In genomic region chr5:52804359-52804758, GRCh38 we compare ENCODE assay signal across 9 cellular contexts. TPM values are rescaled to one million over a fixed set of nuclear protein-coding genes. Genes with fewer than 3 reads are reported as not detected.
DNase-seq lines count a peak whose midpoint lies in the region; ATAC-seq, FAIRE-seq and TF ChIP-seq lines count a peak whose summit lies in the region.
"Had no signal": no experiment of that assay in that cellular context is flagged by ENCODE, and none has a peak within 500 bp of the region (broad histone marks: within the 10 kb centered on the region; RNA-seq: fewer than 3 reads in every experiment).

No MANE protein-coding gene starts in this region.

- H4K20me1 ChIP-seq in IMR-90 (ENCODE audit: insufficient read depth, low read length) = peaks cover 30% of the 10 kb centered on the region

- peak overlapping the region in 3 of 8 donors; percentile 0 to 55 (median 18) for H3K4me3 Mint-ChIP-seq in CD4-positive, alpha-beta memory T cell

- H3K14ac ChIP-seq in IMR-90 (replicated peaks; ENCODE audit: low read depth, low read length) = no peak overlapping the region; the same call in 1 of the 2 replicates

- no peak for TF ChIP-seq RAD21 in IMR-90 (IDR thresholded peaks at IDR 0.05; ENCODE audit: low read length)

- intact Hi-C loops in CD4-positive, alpha-beta memory T cell (cut with micrococcal nuclease) = loop anchor here (5.0 kb wide), 1 partner anchor 113 kb away; no protein-coding TSS in a partner anchor
- intact Hi-C loops in IMR-90 (cut with micrococcal nuclease) = loop anchor here (1.0 kb wide), 1 partner anchor 111 kb away; no protein-coding TSS in a partner anchor
- intact Hi-C loops in prostate gland (cut with DNase I) = loop anchor here (5.0 kb wide), 1 partner anchor 88 kb away; no protein-coding TSS in a partner anchor

- H3K27ac ChIP-seq in CD4-positive, alpha-beta memory T cell (ENCODE audit: low read depth, low read length) = no peak overlapping the region
- H3K27ac ChIP-seq in IMR-90 (ENCODE audit: insufficient read depth, low read length) = no peak overlapping the region
- no peak overlapping the region for H3K27ac ChIP-seq in duodenal mucosa (ENCODE audit: low read depth, low read length)
- peak overlapping the region; percentile 3 to 20 for H3K27ac ChIP-seq in prostate gland

- peaks cover 31 to 50% (median 40%) of the 10 kb centered on the region in 4 donors for H3K4me1 Mint-ChIP-seq in CD4-positive, alpha-beta memory T cell

- H2BK120ac ChIP-seq in IMR-90 (ENCODE audit: low read depth, low read length) = no peak overlapping the region

- H3K4me1 ChIP-seq in CD4-positive, alpha-beta memory T cell (ENCODE audit: insufficient read depth, low read length) = peaks cover 38% of the 10 kb centered on the region
- peaks cover 12% of the 10 kb centered on the region for H3K4me1 ChIP-seq in IMR-90 (ENCODE audit: control insufficient read depth, insufficient read depth, low read length)
- H3K4me1 ChIP-seq in duodenal mucosa (ENCODE audit: control insufficient read depth in 1 of 2, insufficient read depth in 2 of 2, low read length in 2 of 2) = peaks cover 37 to 47% of the 10 kb centered on the region in 2 donors
- peaks cover 13% of the 10 kb centered on the region for H3K4me1 ChIP-seq in prostate gland (replicated peaks)

- BruUV-seq in IMR-90 (replicated peaks; lab: Mats Ljungman, UMichigan) = no TSS peak

- ATAC-seq in IMR-90 (ENCODE audit: low read depth) = no peak
- no peak for ATAC-seq in HG03520 (IDR thresholded peaks at IDR 0.05; ENCODE audit: unreplicated experiment)
- no peak for ATAC-seq in HG02981 (IDR thresholded peaks at IDR 0.05; ENCODE audit: unreplicated experiment)

- H3K4ac ChIP-seq in IMR-90 (ENCODE audit: low read depth, low read length) = peak overlapping the region; percentile 7; the same call in 1 of the 2 replicates

- dilution Hi-C loops in IMR-90 (cut with HindIII; ENCODE audit: low sequenced_read_pairs, unreplicated experiment) = no loop called here

- no peaks in the 10 kb centered on the region for H3K36me3 ChIP-seq in CD4-positive, alpha-beta memory T cell (ENCODE audit: insufficient read depth, low read length)
- H3K36me3 ChIP-seq in IMR-90 (ENCODE audit: control insufficient read depth, insufficient read depth, low read length) = peaks cover 13% of the 10 kb centered on the region
- no peaks in the 10 kb centered on the region for H3K36me3 ChIP-seq in duodenal mucosa (ENCODE audit: control insufficient read depth in 1 of 2, insufficient read depth in 2 of 2, low read length in 2 of 2)
- no peaks in the 10 kb centered on the region for H3K36me3 ChIP-seq in prostate gland

- POLR2A ChIA-PET in CD4-positive, alpha-beta memory T cell (lab: Charles Lee; ENCODE audit: partially characterized antibody) = no interaction called here
- POLR2A ChIA-PET in IMR-90 (lab: Charles Lee; ENCODE audit: unreplicated experiment) = interaction anchor here (0.6 kb wide), 1 partner anchor 16 kb away, joined by 3 read pairs; no protein-coding TSS in a partner anchor

- TF ChIP-seq POLR2A in IMR-90 (IDR thresholded peaks at IDR 0.05; ENCODE audit: low read depth, low read length) (0 out of 2 replicates have a peak, but pooled peaks have one; percentile 6), prostate gland (IDR thresholded peaks at IDR 0.05) (no peak)

- H4K5ac ChIP-seq in IMR-90 (ENCODE audit: low read depth, low read length) = no peak overlapping the region

- TF ChIP-seq CTCF in IMR-90 (conservative IDR thresholded peaks at IDR 0.05; ENCODE audit: low read depth, low read length) = no peak
- no peak for TF ChIP-seq CTCF in prostate gland (IDR thresholded peaks at IDR 0.05)

- H2AK9ac ChIP-seq in IMR-90 (replicated peaks; ENCODE audit: low read depth, low read length, poor library complexity) = no peak overlapping the region

- H2BK5ac ChIP-seq in IMR-90 (ENCODE audit: low read depth, low read length, poor library complexity, severe bottlenecking) = peak overlapping the region; percentile 93

- peaks cover 0 to 2% (median 0%) of the 10 kb centered on the region in 8 donors for H3K9me3 Mint-ChIP-seq in CD4-positive, alpha-beta memory T cell
- H3K9me3 Mint-ChIP-seq: activated T-helper 2 cell treated with anti-CD3 and anti-CD28 coated beads, Interferon-gamma antibody, Interleukin-2, Interleukin-4, amounts not matched to agents 10 μg/mL and 5 μg/mL and 100 μg/mL, durations not matched to agents 14 hours and 24 hours and 36 hours had no signal

- no peak overlapping the region for H3K18ac ChIP-seq in IMR-90 (ENCODE audit: low read depth, low read length)

- peaks cover 13 to 37% of the 10 kb centered on the region in 2 donors for H3K36me3 Mint-ChIP-seq in CD4-positive, alpha-beta memory T cell

- H2AFZ ChIP-seq in IMR-90 (replicated peaks; ENCODE audit: low read length, poor library complexity) = no peak overlapping the region

- no peaks in the 10 kb centered on the region for H3K27me3 Mint-ChIP-seq in CD4-positive, alpha-beta memory T cell

- DNase-seq in CD4-positive, alpha-beta memory T cell = no peak
- DNase-seq in IMR-90 (no peak), prostate gland (ENCODE audit: low spot score) (no peak), urothelium cell line (ENCODE audit: low spot score) (no peak)
- DNase-seq: Caco-2 had no signal

- H3K79me1 ChIP-seq in IMR-90 (ENCODE audit: low read depth in 1 of 2, low read length in 2 of 2) = peaks cover 7 to 28% of the 10 kb centered on the region in 2 experiments

- H3K9ac ChIP-seq in IMR-90 (ENCODE audit: low read depth, low read length) (peak overlapping the region; percentile 41; the same call in 1 of the 2 replicates), duodenal mucosa (ENCODE audit: low read depth in 1 of 2, low read length in 2 of 2) (no peak overlapping the region)

- 0 out of 2 replicates have a peak overlapping the region, but pooled peaks have one; percentile 31 for H3K56ac ChIP-seq in IMR-90 (ENCODE audit: extremely low read depth, insufficient read depth, low read length)

- H3K9me1 ChIP-seq in IMR-90 (ENCODE audit: insufficient read depth, low read length) = peaks cover 3% of the 10 kb centered on the region; the same call in 1 of the 2 replicates

- no peak overlapping the region for H3K4me3 ChIP-seq in CD4-positive, alpha-beta memory T cell (ENCODE audit: low read length in 2 of 2)
- H3K4me3 ChIP-seq in IMR-90 (ENCODE audit: insufficient read depth, low read depth, low read length) = peak overlapping the region; percentile 28; the same call in 1 of the 2 replicates
- H3K4me3 ChIP-seq in duodenal mucosa (ENCODE audit: low read depth in 1 of 2, low read length in 2 of 2) = peak overlapping the region; percentile 4 to 19
- no peak overlapping the region for H3K4me3 ChIP-seq in prostate gland

- H3K4me2 ChIP-seq in IMR-90 (ENCODE audit: low read depth, low read length) = peak overlapping the region; percentile 75

- no peak overlapping the region for H2BK15ac ChIP-seq in IMR-90 (ENCODE audit: low read depth, low read length)

- H3K27me3 ChIP-seq in CD4-positive, alpha-beta memory T cell (ENCODE audit: insufficient read depth, low read length) = no peaks in the 10 kb centered on the region
- H3K27me3 ChIP-seq in IMR-90 (ENCODE audit: control insufficient read depth, insufficient read depth, low read length) (no peaks in the 10 kb centered on the region), duodenal mucosa (ENCODE audit: control insufficient read depth in 1 of 2, insufficient read depth in 2 of 2, low read length in 2 of 2) (no peaks in the 10 kb centered on the region), prostate gland (replicated peaks; ENCODE audit: insufficient read depth) (no peaks in the 10 kb centered on the region)

- CTCF ChIA-PET in CD4-positive, alpha-beta memory T cell (lab: Charles Lee; ENCODE audit: partially characterized antibody) = interaction anchor here (1.1 to 1.4 kb wide), 2 partner anchors 18 to 111 kb away, joined by 4 to 5 read pairs; no protein-coding TSS in a partner anchor
- CTCF ChIA-PET in IMR-90 (lab: Yijun Ruan, JAX) = interaction anchor here (1.1 to 1.6 kb wide), 3 partner anchors 35 to 111 kb away, joined by 3 to 4 read pairs (median 3); no protein-coding TSS in a partner anchor

- no peak overlapping the region for H4K91ac ChIP-seq in IMR-90 (ENCODE audit: insufficient read depth, low read depth, low read length)

- no peaks in the 10 kb centered on the region for H3K9me3 ChIP-seq in CD4-positive, alpha-beta memory T cell (ENCODE audit: control insufficient read depth in 1 of 2, low read length in 2 of 2)
- H3K9me3 ChIP-seq in IMR-90 (ENCODE audit: control insufficient read depth, insufficient read depth, low read length) = no peaks in the 10 kb centered on the region
- H3K9me3 ChIP-seq in duodenal mucosa (ENCODE audit: control insufficient read depth in 1 of 2, low read length in 2 of 2) = no peaks in the 10 kb centered on the region
- no peaks in the 10 kb centered on the region for H3K9me3 ChIP-seq in prostate gland
- H3K9me3 ChIP-seq: Caco-2 had no signal

- in situ Hi-C loops in IMR-90 (cut with MboI; ENCODE audit: low sequenced_read_pairs) = loop anchor here (5.0 kb wide), 1 partner anchor 33 kb away; no protein-coding TSS in a partner anchor

- no CpG with 5 or more reads among the region's 3 CpGs for WGBS in IMR-90 (ENCODE audit: extremely low coverage in 2 of 2, insufficient read length in 1 of 2), 2 experiments
- WGBS in prostate gland = 37% methylated on average over 3 of the region's 3 CpGs

- no peak for FAIRE-seq in urothelium cell line (lab: Jason Lieb, UNC)

- H2AK5ac ChIP-seq in IMR-90 (ENCODE audit: low read depth, low read length) = no peak overlapping the region

- H4K8ac ChIP-seq in IMR-90 (ENCODE audit: low read depth in 2 of 2, low read length in 2 of 2) = peak overlapping the region in 1 of 2 experiments; percentile 14; a peak in 1 of 4 replicates

- no peak overlapping the region for H2BK20ac ChIP-seq in IMR-90 (ENCODE audit: low read depth, low read length)

- H3K27ac Mint-ChIP-seq in CD4-positive, alpha-beta memory T cell = peak overlapping the region in 4 of 7 donors; percentile 17 to 54 (median 30)
- H3K27ac Mint-ChIP-seq: activated T-helper 2 cell treated with anti-CD3 and anti-CD28 coated beads, Interferon-gamma antibody, Interleukin-2, Interleukin-4, amounts not matched to agents 10 μg/mL and 5 μg/mL and 100 μg/mL, durations not matched to agents 14 hours and 24 hours and 36 hours had no signal

- peak overlapping the region; percentile 42; the same call in 1 of the 2 replicates for H3K23ac ChIP-seq in IMR-90 (ENCODE audit: low read depth, low read length)

RNA-seq across cellular contexts. Expression of gene ITGA1, which starts 16.6 kb away (rescaled TPM):
- total RNA-seq in CD4-positive, alpha-beta memory T cell = 1 to 10 TPM; 4.2 to 5.8 TPM
- 1 to 10 TPM; 1.9 to 5.5 TPM for polyA plus RNA-seq in CD4-positive, alpha-beta memory T cell
- total RNA-seq in IMR-90 (2012; rRNA removed) (74.4 and 95.2 TPM in 2 replicates), prostate gland (10 to 100 TPM; 43.7 to 78.3 TPM)
- 17.5 and 22.3 TPM in 2 replicates for polyA plus RNA-seq in IMR-90 (2012; rRNA removed)
- 4.4 and 10.5 TPM in 2 replicates for polyA plus RNA-seq in IMR-90 (2012; cell fraction: cytosol; rRNA removed)
- 5.5 and 36.2 TPM in 2 replicates for polyA plus RNA-seq in IMR-90 (2012; cell fraction: nucleus; rRNA removed; ENCODE audit: low replicate concordance)

RNA-seq across cellular contexts. Expression of gene PELO, which starts 16.6 kb away (rescaled TPM):
- 10 to 100 TPM; 11.9 to 12.4 TPM for total RNA-seq in CD4-positive, alpha-beta memory T cell
- 1 to 10 TPM; 5.7 to 8.3 TPM for polyA plus RNA-seq in CD4-positive, alpha-beta memory T cell
- total RNA-seq in IMR-90 (2012; rRNA removed) (48.9 and 49.7 TPM in 2 replicates), prostate gland (10 to 100 TPM; 14.9 to 18.8 TPM)
- 42.4 and 43.7 TPM in 2 replicates for polyA plus RNA-seq in IMR-90 (2012; rRNA removed)
- polyA plus RNA-seq in IMR-90 (2012; cell fraction: cytosol; rRNA removed) = 34.3 and 38.4 TPM in 2 replicates
- polyA plus RNA-seq in IMR-90 (2012; cell fraction: nucleus; rRNA removed; ENCODE audit: low replicate concordance) = 32.6 and 34.9 TPM in 2 replicates

Comparison
In these comparisons a context has a peak if more than half of its experiments do, and no peak if none do; other contexts are left out.
1. H3K27ac ChIP-seq: peak in prostate gland (2 of 2); none in CD4-positive, alpha-beta memory T cell (single experiment), IMR-90 (single experiment) and duodenal mucosa (single experiment).
2. H3K4me3 ChIP-seq: peak in IMR-90 (single experiment) and duodenal mucosa (2 of 2); none in CD4-positive, alpha-beta memory T cell (0 of 2) and prostate gland (0 of 2).
3. RNA of gene ITGA1, which starts 16.6 kb away (total RNA-seq): 74.4 to 95.2 TPM in IMR-90 and 43.7 to 78.3 TPM in prostate gland; 4.2 to 5.8 TPM in CD4-positive, alpha-beta memory T cell; every median in the first group is over 4 times any median in the second.